12 cellular contexts compared by ENCODE assay signal in the genomic region with DNA sequence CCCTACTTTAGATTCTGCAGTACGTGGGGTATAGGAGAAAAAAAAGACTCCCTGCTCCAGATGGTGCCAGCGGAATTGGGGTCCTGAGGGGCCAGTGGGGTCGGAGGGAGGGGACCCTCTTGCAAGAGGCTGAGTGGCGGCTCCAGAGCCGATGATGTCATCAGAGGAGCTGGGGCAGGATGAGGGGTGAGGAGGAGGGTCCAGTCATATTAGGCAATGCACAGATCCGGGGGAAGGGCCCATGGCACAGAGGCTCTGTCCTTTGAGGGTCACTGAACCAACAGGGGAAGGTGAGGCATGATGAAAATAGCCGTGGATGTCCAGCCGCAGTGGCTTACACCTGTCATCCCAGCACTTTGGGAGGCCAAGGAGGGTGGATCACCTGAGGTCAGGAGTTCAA. TPM values are rescaled to one million over a fixed set of nuclear protein-coding genes. Genes with fewer than 3 reads are reported as not detected.
"Had no signal": no experiment of that assay in that cellular context is flagged by ENCODE, and none has a peak within 500 bp of the region (broad histone marks: within the 10 kb centered on the region; RNA-seq: fewer than 3 reads in every experiment).

No MANE protein-coding gene starts in this region.

RNA-seq across cellular contexts. Expression of gene CCDC201, which starts 19.4 kb away (rescaled TPM):
- total RNA-seq: stomach, subcutaneous adipose tissue, suprapubic skin, temporal lobe, thoracic aorta, thyroid gland, tibial nerve, transverse colon, upper lobe of left lung, ureter, urinary bladder, vagina had no signal
- polyA plus RNA-seq: stomach, urinary bladder had no signal

RNA-seq across cellular contexts. Expression of gene IGFBP1, which starts 34.8 kb away (rescaled TPM):
- total RNA-seq: subcutaneous adipose tissue, thoracic aorta, thyroid gland, tibial nerve, transverse colon, ureter, urinary bladder had no signal
- polyA plus RNA-seq: stomach had no signal
